In genomic region chr3:35737080-35737479, GRCh38 we compare ENCODE assay signal across 15 cellular contexts.
DNase-seq lines count a peak whose midpoint lies in the region; ATAC-seq and TF ChIP-seq lines count a peak whose summit lies in the region.
"Had no signal": no experiment of that assay in that cellular context is flagged by ENCODE, and none has a peak within 500 bp of the region (broad histone marks: within the 10 kb centered on the region; RNA-seq: fewer than 3 reads in every experiment).

No MANE protein-coding gene starts in this region.

- intact Hi-C loops in sciatic nerve (cut with DNase I): no loop called here
- intact Hi-C loops in CD14-positive monocyte (cut with micrococcal nuclease): no loop called here

- H3K79me1 ChIP-seq in H9 (ENCODE audit: insufficient read depth, low read depth, low read length, poor library complexity, severe bottlenecking): no peaks in the 10 kb centered on the region
- no peaks in the 10 kb centered on the region for H3K79me1 ChIP-seq in mesenchymal stem cell (replicated peaks; ENCODE audit: low read length, poor library complexity, severe bottlenecking)

- H3K18ac ChIP-seq in H9 (ENCODE audit: insufficient read length, low read depth, low read length): no peak overlapping the region
- H3K18ac ChIP-seq in mesenchymal stem cell (ENCODE audit: low read depth in 1 of 2, low read length in 2 of 2): no peak overlapping the region

- H3K9me2 ChIP-seq in GM23338 (ENCODE audit: insufficient read depth): no peaks in the 10 kb centered on the region

- H4K20me1 ChIP-seq in GM23338 (replicated peaks; ENCODE audit: insufficient read depth): no peaks in the 10 kb centered on the region
- no peaks in the 10 kb centered on the region for H4K20me1 ChIP-seq in H9 (ENCODE audit: control insufficient read depth, insufficient read depth, insufficient read length)

- H3K9ac ChIP-seq in H9 (ENCODE audit: extremely low read depth, insufficient read length, low read length) (no peak overlapping the region), mesenchymal stem cell (ENCODE audit: low read length) (no peak overlapping the region)
- H3K9ac ChIP-seq: GM23248 had no signal

- no peak overlapping the region for H2BK20ac ChIP-seq in H9 (ENCODE audit: low read depth, low read length, poor library complexity, severe bottlenecking)

- no peak overlapping the region for H4K8ac ChIP-seq in H9 (replicated peaks; ENCODE audit: insufficient read length, low read depth, low read length)
- H4K8ac ChIP-seq in mesenchymal stem cell (ENCODE audit: low read length): no peak overlapping the region

- H3K79me2 ChIP-seq in GM23338 (replicated peaks; ENCODE audit: insufficient read depth) (no peaks in the 10 kb centered on the region), H9 (ENCODE audit: insufficient read depth, low read length) (no peaks in the 10 kb centered on the region)

- H3K4me1 ChIP-seq in GM23338 (ENCODE audit: insufficient read depth) (no peaks in the 10 kb centered on the region), H9 (ENCODE audit: insufficient read depth, low read length) (no peaks in the 10 kb centered on the region), upper lobe of left lung (no peaks in the 10 kb centered on the region), mesenchymal stem cell (ENCODE audit: control insufficient read depth, insufficient read depth, low read depth, low read length) (peaks cover 2% of the 10 kb centered on the region)
- H3K4me1 ChIP-seq: Caco-2, HAP-1 had no signal

- H2AFZ ChIP-seq in GM23338: no peak overlapping the region
- no peak overlapping the region for H2AFZ ChIP-seq in H9 (ENCODE audit: low read length)
- H2AFZ ChIP-seq in mesenchymal stem cell (ENCODE audit: low read depth, low read length): no peak overlapping the region
- H2AFZ ChIP-seq: GM23248 had no signal

- H3K27me3 ChIP-seq in GM23338 (ENCODE audit: insufficient read depth) (no peaks in the 10 kb centered on the region), H9 (ENCODE audit: insufficient read depth, low read length) (no peaks in the 10 kb centered on the region), upper lobe of left lung (no peaks in the 10 kb centered on the region), mesenchymal stem cell (ENCODE audit: control insufficient read depth in 1 of 2, insufficient read depth in 1 of 2, low read length in 2 of 2) (no peaks in the 10 kb centered on the region)

- H3K14ac ChIP-seq in H9 (ENCODE audit: insufficient read depth, low read length): no peak overlapping the region
- peak overlapping the region in 1 of 2 experiments; percentile 41 for H3K14ac ChIP-seq in mesenchymal stem cell (ENCODE audit: low read length in 2 of 2)

- peaks cover 12% of the 10 kb centered on the region for H3K4me1 Mint-ChIP-seq in GM23338
- H3K4me1 Mint-ChIP-seq in H9: peaks cover 6 to 12% of the 10 kb centered on the region in 2 experiments
- no peaks in the 10 kb centered on the region for H3K4me1 Mint-ChIP-seq in CD14-positive monocyte
- H3K4me1 Mint-ChIP-seq: CD4-positive, CD25-positive, alpha-beta regulatory T cell had no signal

- H2BK120ac ChIP-seq in H9 (ENCODE audit: low read depth, low read length, poor library complexity, severe bottlenecking): no peak overlapping the region
- no peak overlapping the region for H2BK120ac ChIP-seq in mesenchymal stem cell (ENCODE audit: low read depth, low read length)

- H3K9me3 Mint-ChIP-seq in GM23338: no peaks in the 10 kb centered on the region
- H3K9me3 Mint-ChIP-seq in H9: no peaks in the 10 kb centered on the region
- H3K9me3 Mint-ChIP-seq in CD14-positive monocyte: peaks cover 0 to 4% (median 0%) of the 10 kb centered on the region in 7 donors
- H3K9me3 Mint-ChIP-seq: CD8-positive, alpha-beta T cell had no signal

- H3K27me3 Mint-ChIP-seq in GM23338 (ENCODE audit: insufficient read depth, low read depth, poor library complexity): no peaks in the 10 kb centered on the region
- peaks cover 78% of the 10 kb centered on the region for H3K27me3 Mint-ChIP-seq in H9 (ENCODE audit: low read depth)
- peaks cover 0 to 2% (median 2%) of the 10 kb centered on the region in 3 donors for H3K27me3 Mint-ChIP-seq in CD14-positive monocyte (ENCODE audit: low read depth in 3 of 3)
- H3K27me3 Mint-ChIP-seq: CD4-positive, CD25-positive, alpha-beta regulatory T cell had no signal

- H2BK12ac ChIP-seq in H9 (ENCODE audit: insufficient read length, low read depth, low read length): no peak overlapping the region
- H2BK12ac ChIP-seq in mesenchymal stem cell (ENCODE audit: low read length in 2 of 2): no peak overlapping the region

- H3K36me3 ChIP-seq in GM23338 (ENCODE audit: insufficient read depth): no peaks in the 10 kb centered on the region
- H3K36me3 ChIP-seq in upper lobe of left lung: no peaks in the 10 kb centered on the region
- H3K36me3 ChIP-seq in mesenchymal stem cell (ENCODE audit: control insufficient read depth in 1 of 2, insufficient read depth in 2 of 2, low read depth in 1 of 2, low read length in 2 of 2): peaks cover 0 to 3% of the 10 kb centered on the region in 2 experiments
- H3K36me3 ChIP-seq: HAP-1 had no signal

- H2BK15ac ChIP-seq in H9 (ENCODE audit: low read depth, low read length) (no peak overlapping the region), mesenchymal stem cell (ENCODE audit: low read depth, poor library complexity, severe bottlenecking) (no peak overlapping the region)

- TF ChIP-seq POLR2A in upper lobe of left lung (IDR thresholded peaks at IDR 0.05): no peak

- H3K4ac ChIP-seq in H9 (ENCODE audit: low read depth, low read length): no peak overlapping the region
- no peak overlapping the region for H3K4ac ChIP-seq in mesenchymal stem cell (ENCODE audit: low read depth in 1 of 2, low read length in 2 of 2)

- H3K27ac ChIP-seq in GM23338 (ENCODE audit: low read depth): no peak overlapping the region
- no peak overlapping the region for H3K27ac ChIP-seq in H9 (ENCODE audit: insufficient read length, low read depth, low read length)
- H3K27ac ChIP-seq in upper lobe of left lung: no peak overlapping the region
- no peak overlapping the region for H3K27ac ChIP-seq in mesenchymal stem cell (ENCODE audit: low read length, poor library complexity, severe bottlenecking)
- H3K27ac ChIP-seq: GM23248 had no signal

- H3K23ac ChIP-seq in H9 (ENCODE audit: insufficient read length, low read depth, low read length): no peak overlapping the region
- no peak overlapping the region for H3K23ac ChIP-seq in mesenchymal stem cell (ENCODE audit: low read length in 2 of 2)

- ATAC-seq in GM23338 (peak; percentile 40; the same call in 1 of the 3 replicates), sciatic nerve (peak; percentile 18), upper lobe of left lung (ENCODE audit: low FRiP score in 2 of 2) (peak; percentile 31 to 38)
- ATAC-seq: CD8-positive, alpha-beta T cell had no signal

- no peak for TF ChIP-seq EP300 in upper lobe of left lung (IDR thresholded peaks at IDR 0.05)

- no peak overlapping the region for H3K56ac ChIP-seq in H9 (ENCODE audit: insufficient read length, low read depth, low read length)

- H2AK5ac ChIP-seq in H9 (ENCODE audit: insufficient read length, low read length) (no peak overlapping the region), mesenchymal stem cell (ENCODE audit: low read length, severe bottlenecking) (no peak overlapping the region)

- WGBS in H9 (ENCODE audit: extremely low coverage, insufficient read length, low lambda C conversion rate): no CpG with 5 or more reads among the region's 6 CpGs
- WGBS in upper lobe of left lung, 2 donors: 89% methylated on average over 5 to 6 of the region's 6 CpGs
- WGBS in mesenchymal stem cell: 78% methylated on average over 4 of the region's 6 CpGs

- no peaks in the 10 kb centered on the region for H3F3A ChIP-seq in GM23338 (replicated peaks; ENCODE audit: low read depth)

- H3K27ac Mint-ChIP-seq in GM23338 (no peak overlapping the region), H9 (no peak overlapping the region), CD14-positive monocyte (no peak overlapping the region)
- H3K27ac Mint-ChIP-seq: CD4-positive, CD25-positive, alpha-beta regulatory T cell; CD8-positive, alpha-beta T cell; HFFc6 had no signal

- H3K23me2 ChIP-seq in H9 (ENCODE audit: insufficient read length, low read depth, low read length, poor library complexity, severe bottlenecking): no peaks in the 10 kb centered on the region

- no peak overlapping the region for H3T11ph ChIP-seq in H9 (ENCODE audit: low read length)

- H3K4me3 Mint-ChIP-seq in GM23338 (no peak overlapping the region), H9 (no peak overlapping the region), CD14-positive monocyte (no peak overlapping the region)
- H3K4me3 Mint-ChIP-seq: CD4-positive, CD25-positive, alpha-beta regulatory T cell; CD8-positive, alpha-beta T cell; HFFc6 had no signal

- TF ChIP-seq CTCF in GM23338 (conservative IDR thresholded peaks at IDR 0.05; ENCODE audit: low read depth in 2 of 2) (no peak), H9 (conservative IDR thresholded peaks at IDR 0.05) (no peak), upper lobe of left lung (IDR thresholded peaks at IDR 0.05) (no peak), CD14-positive monocyte (IDR thresholded peaks at IDR 0.05) (no peak)

- no peak for DNase-seq in GM23338 (ENCODE audit: low spot score)
- DNase-seq in H9: peak; percentile 31
- DNase-seq in sciatic nerve (ENCODE audit: low spot score): no peak
- peak in 1 of 2 donors; percentile 56 for DNase-seq in upper lobe of left lung
- no peak for DNase-seq in CD14-positive monocyte (ENCODE audit: low spot score)
- DNase-seq in mesenchymal stem cell: no peak
- DNase-seq: C1 segment of cervical spinal cord; Caco-2; CD4-positive, CD25-positive, alpha-beta regulatory T cell; CD8-positive, alpha-beta T cell; DMS153; DND-41; GM23248; HFFc6 had no signal

- H3K4me3 ChIP-seq in GM23338 (no peak overlapping the region), upper lobe of left lung (no peak overlapping the region), mesenchymal stem cell (ENCODE audit: insufficient read depth in 1 of 2, low read depth in 1 of 2, low read length in 2 of 2) (no peak overlapping the region)
- H3K4me3 ChIP-seq: GM23248, HAP-1 had no signal

- H3K36me3 Mint-ChIP-seq in GM23338 (ENCODE audit: low read depth) (no peaks in the 10 kb centered on the region), H9 (ENCODE audit: insufficient read depth in 1 of 3, low read depth in 3 of 3) (no peaks in the 10 kb centered on the region), CD14-positive monocyte (no peaks in the 10 kb centered on the region)
- H3K36me3 Mint-ChIP-seq: CD4-positive, CD25-positive, alpha-beta regulatory T cell; CD8-positive, alpha-beta T cell had no signal

- H4K5ac ChIP-seq in H9 (ENCODE audit: insufficient read length, low read depth, low read length): no peak overlapping the region

- H3K4me2 ChIP-seq in GM23338 (no peak overlapping the region), H9 (ENCODE audit: insufficient read depth, insufficient read length, low read length) (no peak overlapping the region), mesenchymal stem cell (ENCODE audit: low read length, poor library complexity, severe bottlenecking) (no peak overlapping the region)

- H4K91ac ChIP-seq in H9 (ENCODE audit: insufficient read length, low read depth, low read length): no peak overlapping the region
- H4K91ac ChIP-seq in mesenchymal stem cell (ENCODE audit: low read length): no peak overlapping the region

- H2BK5ac ChIP-seq in H9 (ENCODE audit: insufficient read length, low read length): no peak overlapping the region
- no peak overlapping the region for H2BK5ac ChIP-seq in mesenchymal stem cell (ENCODE audit: low read depth, low read length, poor library complexity, severe bottlenecking)

- H3K9me3 ChIP-seq in H9 (ENCODE audit: control insufficient read depth, low read depth, low read length): no peaks in the 10 kb centered on the region
- H3K9me3 ChIP-seq in upper lobe of left lung: no peaks in the 10 kb centered on the region
- H3K9me3 ChIP-seq in mesenchymal stem cell (ENCODE audit: control insufficient read depth, low read length): no peaks in the 10 kb centered on the region
- H3K9me3 ChIP-seq: Caco-2, HAP-1 had no signal
